9 cellular contexts compared by ENCODE assay signal in genomic region chr13:40982772-40983171, GRCh38. TPM values are rescaled to one million over a fixed set of nuclear protein-coding genes. Genes with fewer than 3 reads are reported as not detected.
DNase-seq lines count a peak whose midpoint lies in the region; ATAC-seq and TF ChIP-seq lines count a peak whose summit lies in the region.
"Had no signal": no experiment of that assay in that cellular context is flagged by ENCODE, and none has a peak within 500 bp of the region (broad histone marks: within the 10 kb centered on the region; RNA-seq: fewer than 3 reads in every experiment).

No MANE protein-coding gene starts in this region.

- no peak for TF ChIP-seq CTCF in WTC11 (IDR thresholded peaks at IDR 0.05)
- TF ChIP-seq CTCF in epithelial cell of esophagus (IDR thresholded peaks at IDR 0.05; ENCODE audit: insufficient read depth, low read depth, low read length, missing control alignments): no peak

- POLR2A ChIA-PET in WTC11 (lab: Charles Lee): no interaction called here

- H3K27me3 Mint-ChIP-seq in WTC11 (ENCODE audit: low read depth): no peaks in the 10 kb centered on the region

- no peak overlapping the region for H3K4me3 ChIP-seq in epithelial cell of esophagus (ENCODE audit: low read length)

- peak overlapping the region; percentile 63; the same call in 1 of the 2 replicates for H3K27ac Mint-ChIP-seq in WTC11

- CTCF ChIA-PET in WTC11 (lab: Charles Lee): no interaction called here

- H3K36me3 Mint-ChIP-seq in WTC11: no peaks in the 10 kb centered on the region

- peak; percentile 86 for DNase-seq in CD1c-positive myeloid dendritic cell (ENCODE audit: extremely low spot score)
- DNase-seq in WTC11 (ENCODE audit: low spot score): no peak
- peak; percentile 54 for DNase-seq in epithelial cell of esophagus (ENCODE audit: low read depth)
- DNase-seq in pons (ENCODE audit: low spot score): peak; percentile 91
- DNase-seq in kidney glomerular epithelial cell (lab: John Stamatoyannopoulos, UW): no peak
- no peak for DNase-seq in COLO668 (lab: John Stamatoyannopoulos, UW; ENCODE audit: unreplicated experiment)

- peaks cover 21% of the 10 kb centered on the region for H3K4me1 Mint-ChIP-seq in WTC11

- ATAC-seq in GM19328 (IDR thresholded peaks at IDR 0.05; ENCODE audit: unreplicated experiment): peak; percentile 42
- ATAC-seq in HG03457 (IDR thresholded peaks at IDR 0.05; ENCODE audit: unreplicated experiment): peak; percentile 49
- no peak for ATAC-seq in WTC11

- no peak overlapping the region for H3K4me3 Mint-ChIP-seq in WTC11
- H3K4me3 Mint-ChIP-seq: neural crest cell had no signal

- H3K9me3 Mint-ChIP-seq in WTC11: no peaks in the 10 kb centered on the region
- H3K9me3 Mint-ChIP-seq: neural crest cell had no signal

TF ChIP-seq in WTC11, 78 proteins besides CTCF, POLR2A, EP300 and RAD21:
- TF ChIP-seq NR1H2 (CRISPR knock-in tag; IDR thresholded peaks at IDR 0.05) (no peak), GTF2I (CRISPR knock-in tag; conservative IDR thresholded peaks at IDR 0.05) (no peak), TP53 (CRISPR knock-in tag; IDR thresholded peaks at IDR 0.05) (no peak), ZSCAN18 (CRISPR knock-in tag; IDR thresholded peaks at IDR 0.05) (no peak), ESRRA (CRISPR knock-in tag; IDR thresholded peaks at IDR 0.05; ENCODE audit: borderline replicate concordance) (no peak), USF2 (CRISPR knock-in tag; IDR thresholded peaks at IDR 0.05) (no peak), SMAD3 (CRISPR knock-in tag; IDR thresholded peaks at IDR 0.05; ENCODE audit: borderline replicate concordance) (no peak), SP1 (CRISPR knock-in tag; conservative IDR thresholded peaks at IDR 0.05) (no peak), CREB1 (CRISPR knock-in tag; IDR thresholded peaks at IDR 0.05) (no peak), ZNF317 (CRISPR knock-in tag; IDR thresholded peaks at IDR 0.05; ENCODE audit: borderline replicate concordance, low read depth) (no peak), PREB (CRISPR knock-in tag; IDR thresholded peaks at IDR 0.05; ENCODE audit: borderline replicate concordance) (no peak), ZNF423 (CRISPR knock-in tag; IDR thresholded peaks at IDR 0.05) (no peak), E2F5 (CRISPR knock-in tag; IDR thresholded peaks at IDR 0.05) (no peak), PRRX2 (CRISPR knock-in tag; IDR thresholded peaks at IDR 0.05) (no peak), AR (CRISPR knock-in tag; IDR thresholded peaks at IDR 0.05) (no peak), FOXK1 (CRISPR knock-in tag; IDR thresholded peaks at IDR 0.05) (no peak), MAX (CRISPR knock-in tag; IDR thresholded peaks at IDR 0.05) (no peak), ATF1 (CRISPR knock-in tag; IDR thresholded peaks at IDR 0.05) (no peak), GABPB1 (CRISPR knock-in tag; IDR thresholded peaks at IDR 0.05) (no peak)

RNA-seq across cellular contexts. Expression of gene ELF1, which starts 36.3 kb away (rescaled TPM):
- 17.4 to 19.3 TPM (median 18.7 TPM) in 3 replicates for total RNA-seq in WTC11 (2021)

Comparison
In these comparisons a context has a peak if more than half of its experiments do, and no peak if none do; other contexts are left out.
1. DNase-seq: peak in CD1c-positive myeloid dendritic cell (single experiment), epithelial cell of esophagus (single experiment) and pons (single experiment); none in WTC11 (single experiment), kidney glomerular epithelial cell (single experiment) and COLO668 (single experiment).